15 cellular contexts compared by ENCODE assay signal in genomic region chr2:128765822-128766221, GRCh38.
"Had no signal": no experiment of that assay in that cellular context is flagged by ENCODE, and none has a peak within 500 bp of the region (broad histone marks: within the 10 kb centered on the region; RNA-seq: fewer than 3 reads in every experiment).

No MANE protein-coding gene starts in this region.

- ATAC-seq: activated CD4-positive, CD25-positive, alpha-beta regulatory T cell treated with anti-CD3 and anti-CD28 coated beads, Interleukin-2, amount 50 U/mL, for 24 hours; right cardiac atrium had no signal

- H3K4me1 Mint-ChIP-seq: activated naive CD8-positive, alpha-beta T cell treated with anti-CD3 and anti-CD28 coated beads, Interleukin-2, amount 10 ng/mL, durations not matched to agents 7 days and 5 days had no signal

- H3K27ac Mint-ChIP-seq: activated naive CD8-positive, alpha-beta T cell treated with anti-CD3 and anti-CD28 coated beads, Interleukin-2, amount 10 ng/mL, durations not matched to agents 7 days and 5 days had no signal

- DNase-seq: activated CD4-positive, alpha-beta T cell treated with anti-CD3 and anti-CD28 coated beads, Interleukin-2, amount 50 U/mL, for 4 hours; activated gamma-delta T cell; activated naive CD8-positive, alpha-beta T cell treated with anti-CD3 and anti-CD28 coated beads, Interleukin-2, amount 10 ng/mL, durations not matched to agents 7 days and 5 days; activated T-cell treated with anti-CD3 and anti-CD28 coated beads, Interleukin-2, amount 50 U/mL, for 1 hour; anterior cingulate cortex; foreskin melanocyte; islet precursor cell; left ventricle myocardium inferior; mesendoderm; posterior cingulate gyrus; right cardiac atrium; stimulated activated CD4-positive, alpha-beta T cell treated with anti-CD3 and anti-CD28 coated beads, Interleukin-2, amount 100 ng/mL, for 24 hours; stimulated activated naive CD4-positive, alpha-beta T cell treated with Interleukin-2 at 50 U/mL for 16 hours; trophoblast cell had no signal

- H3K36me3 Mint-ChIP-seq: activated naive CD8-positive, alpha-beta T cell treated with anti-CD3 and anti-CD28 coated beads, Interleukin-2, amount 10 ng/mL, durations not matched to agents 7 days and 5 days had no signal

- H3K4me3 Mint-ChIP-seq: activated naive CD8-positive, alpha-beta T cell treated with anti-CD3 and anti-CD28 coated beads, Interleukin-2, amount 10 ng/mL, durations not matched to agents 7 days and 5 days had no signal
